ENCODE assay signal across 8 cellular contexts in the genomic region with DNA sequence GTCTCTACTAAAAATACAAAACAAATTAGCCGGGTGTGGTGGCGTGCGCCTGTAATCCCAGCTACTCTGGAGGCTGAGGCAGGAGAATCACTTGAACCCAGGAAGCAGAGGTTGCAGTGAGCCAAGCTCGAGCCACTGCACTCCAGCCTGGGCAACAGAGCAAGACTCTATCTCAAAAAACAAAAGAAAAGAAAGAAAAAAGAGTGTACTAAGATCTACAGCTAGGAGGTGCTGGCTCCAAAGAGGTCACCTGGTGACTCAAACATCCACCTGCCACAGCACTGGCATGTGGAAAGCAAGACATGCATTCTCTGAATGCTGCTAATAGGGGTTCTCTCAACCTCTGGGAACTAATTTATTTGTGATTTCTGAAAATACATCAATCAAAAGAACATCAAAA.
DNase-seq lines count a peak whose midpoint lies in the region; ATAC-seq, FAIRE-seq and TF ChIP-seq lines count a peak whose summit lies in the region.
"Not testable (repeated sequence)": the region's sequence is repeated elsewhere in the genome, so short reads cannot be mapped to it uniquely, and the experiment has no call there.

No MANE protein-coding gene starts in this region.

- not testable (repeated sequence) for H4K20me1 ChIP-seq in HCT116 (ENCODE audit: insufficient read depth); GM12878 (ENCODE audit: control insufficient read depth, insufficient read depth)

- BruUV-seq in HCT116 (replicated peaks; lab: Mats Ljungman, UMichigan); Panc1 (replicated peaks; lab: Mats Ljungman, UMichigan); GM12878 (replicated peaks; lab: Mats Ljungman, UMichigan): not testable (repeated sequence)

- H3K9me2 ChIP-seq in HCT116 (ENCODE audit: insufficient read depth) = not testable (repeated sequence)

- H3K9ac ChIP-seq in HCT116 (ENCODE audit: low read length); GM12878 (ENCODE audit: control insufficient read depth, insufficient read depth, low read length): not testable (repeated sequence)

- ATAC-seq in HCT116 (peak; percentile 39), GM12878 (peak; percentile 73), foreskin keratinocyte (peak; percentile 46)
- not testable (repeated sequence) for ATAC-seq in Panc1

- TF ChIP-seq RAD21 in HCT116 (IDR thresholded peaks at IDR 0.05; ENCODE audit: low read depth) (peak; percentile 52), GM12878 (IDR thresholded peaks at IDR 0.05; ENCODE audit: insufficient read depth, low read depth, low read length) (peak; percentile 37; the same call in 1 of the 2 replicates)

- POLR2A ChIA-PET in HCT116 (lab: Charles Lee) = interaction anchor here (0.7 to 1.2 kb wide), 2 partner anchors 169 to 905 kb away, joined by 3 read pairs; no protein-coding TSS in a partner anchor
- POLR2A ChIA-PET in Panc1 (lab: Charles Lee) = not testable (repeated sequence)
- POLR2A ChIA-PET in GM12878 (lab: Charles Lee) = interaction anchor here (1.2 to 1.4 kb wide), 2 partner anchors 13 to 18 kb away, joined by 3 read pairs; no protein-coding TSS in a partner anchor

- not testable (repeated sequence) for TF ChIP-seq POLR2A in HCT116 (IDR thresholded peaks at IDR 0.05; ENCODE audit: borderline replicate concordance, extremely low read depth, insufficient read depth, insufficient read length); GM12878 (IDR thresholded peaks at IDR 0.05; ENCODE audit: low read depth, low read length)

- H3K4me3 ChIP-seq in HCT116 (replicated peaks in 1 of 2; ENCODE audit: low read depth in 1 of 2, low read length in 2 of 2); LNCaP clone FGC (ENCODE audit: low read depth, low read length); Panc1 (ENCODE audit: low read depth in 2 of 2, low read length in 2 of 2); GM12878: not testable (repeated sequence)

- not testable (repeated sequence) for TF ChIP-seq EP300 in GM12878 (IDR thresholded peaks at IDR 0.05; ENCODE audit: borderline replicate concordance in 1 of 2, control insufficient read depth in 1 of 2, low read depth in 2 of 2, low read length in 2 of 2)

- not testable (repeated sequence) for H3K79me2 ChIP-seq in HCT116 (ENCODE audit: insufficient read depth, low read length); GM12878 (ENCODE audit: control insufficient read depth, insufficient read depth, low read length)

- not testable (repeated sequence) for H3K27ac ChIP-seq in HCT116 (ENCODE audit: low read depth, low read length); Panc1 (ENCODE audit: low read length); GM12878 (ENCODE audit: control insufficient read depth, insufficient read depth); foreskin keratinocyte

- FAIRE-seq in GM12878 (lab: Jason Lieb, UNC) = not testable (repeated sequence)

- H3K4me2 ChIP-seq in HCT116 (ENCODE audit: low read length); GM12878 (ENCODE audit: control insufficient read depth, insufficient read depth): not testable (repeated sequence)

- not testable (repeated sequence) for H3K9me3 ChIP-seq in HCT116 (ENCODE audit: control insufficient read depth in 1 of 2, insufficient read depth in 1 of 2, low read depth in 1 of 2, low read length in 2 of 2); Panc1 (ENCODE audit: control insufficient read depth, insufficient read depth, low read depth, low read length); GM12878 (replicated peaks; ENCODE audit: control insufficient read depth, insufficient read depth, low read length)

- H3K36me3 ChIP-seq in HCT116 (ENCODE audit: control insufficient read depth in 1 of 2, insufficient read depth in 2 of 2, low read length in 2 of 2); Panc1 (ENCODE audit: control insufficient read depth, insufficient read depth, low read length); GM12878 (ENCODE audit: control insufficient read depth in 2 of 2, insufficient read depth in 2 of 2, low read length in 1 of 2): not testable (repeated sequence)

- SMC1A ChIA-PET in GM12878 (lab: Charles Lee; ENCODE audit: uncharacterized antibody, unreplicated experiment) = interaction anchor here (1.1 to 7.6 kb wide), 5 partner anchors 11 to 120 kb away, joined by 3 to 55 read pairs (median 3); no protein-coding TSS in a partner anchor

- H2AFZ ChIP-seq in HCT116 (ENCODE audit: low read depth, low read length, poor library complexity, severe bottlenecking); GM12878 (ENCODE audit: control insufficient read depth, low read depth, low read length): not testable (repeated sequence)

- RAD21 ChIA-PET in HCT116 (lab: Charles Lee; ENCODE audit: low non-redundant PET in 1 of 2, low total read pairs in 2 of 2, uncharacterized antibody in 2 of 2, unreplicated experiment in 2 of 2) = not testable (repeated sequence)
- RAD21 ChIA-PET in GM12878 (lab: Charles Lee; ENCODE audit: unreplicated experiment) = interaction anchor here (0.9 to 2.2 kb wide), 4 partner anchors 19 to 190 kb away, joined by 3 to 8 read pairs (median 4); no protein-coding TSS in a partner anchor

- not testable (repeated sequence) for H3K27me3 ChIP-seq in HCT116 (ENCODE audit: insufficient read depth, low read length); Panc1 (ENCODE audit: control insufficient read depth, insufficient read depth, low read length); GM12878 (replicated peaks in 1 of 2; ENCODE audit: control insufficient read depth in 2 of 2, insufficient read depth in 2 of 2, low read length in 1 of 2); foreskin keratinocyte

- in situ Hi-C loops in Panc1 (cut with HindIII; ENCODE audit: low pct_unique_long_range_greater_than_20kb, low sequenced_read_pairs); GM12878 (cut with MboI): not testable (repeated sequence)

- peaks cover 14 to 44% of the 10 kb centered on the region in 2 experiments; a peak in 3 of 4 replicates for H3K4me1 ChIP-seq in HCT116 (ENCODE audit: control insufficient read depth in 1 of 2, insufficient read depth in 2 of 2, low read length in 2 of 2)
- not testable (repeated sequence) for H3K4me1 ChIP-seq in Panc1 (ENCODE audit: control insufficient read depth, insufficient read depth, low read length); GM12878 (ENCODE audit: control insufficient read depth, insufficient read depth, low read length)
- peaks cover 21% of the 10 kb centered on the region for H3K4me1 ChIP-seq in foreskin keratinocyte

- peak; percentile 25 for TF ChIP-seq CTCF in GM12873 (IDR thresholded peaks at IDR 0.05; ENCODE audit: insufficient read depth, low read depth, low read length, missing control alignments)
- TF ChIP-seq CTCF in HCT116 (IDR thresholded peaks at IDR 0.05 in 2 of 3, conservative IDR thresholded peaks at IDR 0.05 in 1 of 3; ENCODE audit: borderline replicate concordance in 1 of 3, insufficient read depth in 1 of 3, low read depth in 2 of 3, low read length in 2 of 3) = peak in 2 of 3 experiments; percentile 22 to 37; a peak in 3 of 6 replicates
- TF ChIP-seq CTCF in LNCaP clone FGC (IDR thresholded peaks at IDR 0.05; ENCODE audit: control insufficient read depth, extremely low read depth, insufficient read depth) = peak; percentile 7; the same call in 1 of the 2 replicates
- TF ChIP-seq CTCF in Panc1 (IDR thresholded peaks at IDR 0.05) = 0 out of 2 replicates have a peak, but pooled peaks have one; percentile 14
- TF ChIP-seq CTCF in GM12878 (IDR thresholded peaks at IDR 0.05 in 2 of 3, conservative IDR thresholded peaks at IDR 0.05 in 1 of 3; ENCODE audit: control insufficient read depth in 2 of 3, extremely low read depth in 1 of 3, insufficient read depth in 1 of 3, low read depth in 3 of 3, low read length in 3 of 3) = peak in 1 of 3 experiments; percentile 11; a peak in 1 of 6 replicates
- peak; percentile 62 for TF ChIP-seq CTCF in foreskin keratinocyte (conservative IDR thresholded peaks at IDR 0.05)

- intact Hi-C loops in HCT116 (cut with micrococcal nuclease) = loop anchor here (1.0 kb wide), 1 partner anchor 169 kb away; no protein-coding TSS in a partner anchor
- intact Hi-C loops in Panc1 (cut with micrococcal nuclease; ENCODE audit: unreplicated experiment) = not testable (repeated sequence)
- intact Hi-C loops in GM12878 (cut with micrococcal nuclease; ENCODE audit: unreplicated experiment) = loop anchor here (2.0 kb wide), 1 partner anchor 167 kb away; the partner anchor contains the start of gene MARCKS

- 75% methylated on average over 4 of the region's 4 CpGs for WGBS in GM12878 (ENCODE audit: insufficient coverage, insufficient replicate concordance, low lambda C conversion rate, missing lambda C conversion rate)

- DNase-seq in A172 (ENCODE audit: low spot score) = peak; percentile 23
- not testable (repeated sequence) for DNase-seq in HCT116 (ENCODE audit: low read depth, low spot score); LNCaP clone FGC (ENCODE audit: low read depth); Panc1 (ENCODE audit: low read depth, low spot score); GM12878 (ENCODE audit: low read depth, low spot score)
- DNase-seq in foreskin keratinocyte = peak in 1 of 2 donors; percentile 44
- DNase-seq in renal cortical epithelial cell (ENCODE audit: low read depth) = peak; percentile 54

- CTCF ChIA-PET in HCT116 (lab: Charles Lee) = interaction anchor here (1.3 kb wide), 1 partner anchor 169 kb away, joined by 4 read pairs; no protein-coding TSS in a partner anchor
- CTCF ChIA-PET in Panc1 (lab: Charles Lee) = not testable (repeated sequence)
- CTCF ChIA-PET in GM12878 (lab: Yijun Ruan, JAX) = interaction anchor here (0.7 to 1.9 kb wide), 7 partner anchors 11 to 190 kb away, joined by 3 to 7 read pairs (median 3); no protein-coding TSS in a partner anchor
